ENCODE assay signal across 8 cellular contexts in the genomic region with DNA sequence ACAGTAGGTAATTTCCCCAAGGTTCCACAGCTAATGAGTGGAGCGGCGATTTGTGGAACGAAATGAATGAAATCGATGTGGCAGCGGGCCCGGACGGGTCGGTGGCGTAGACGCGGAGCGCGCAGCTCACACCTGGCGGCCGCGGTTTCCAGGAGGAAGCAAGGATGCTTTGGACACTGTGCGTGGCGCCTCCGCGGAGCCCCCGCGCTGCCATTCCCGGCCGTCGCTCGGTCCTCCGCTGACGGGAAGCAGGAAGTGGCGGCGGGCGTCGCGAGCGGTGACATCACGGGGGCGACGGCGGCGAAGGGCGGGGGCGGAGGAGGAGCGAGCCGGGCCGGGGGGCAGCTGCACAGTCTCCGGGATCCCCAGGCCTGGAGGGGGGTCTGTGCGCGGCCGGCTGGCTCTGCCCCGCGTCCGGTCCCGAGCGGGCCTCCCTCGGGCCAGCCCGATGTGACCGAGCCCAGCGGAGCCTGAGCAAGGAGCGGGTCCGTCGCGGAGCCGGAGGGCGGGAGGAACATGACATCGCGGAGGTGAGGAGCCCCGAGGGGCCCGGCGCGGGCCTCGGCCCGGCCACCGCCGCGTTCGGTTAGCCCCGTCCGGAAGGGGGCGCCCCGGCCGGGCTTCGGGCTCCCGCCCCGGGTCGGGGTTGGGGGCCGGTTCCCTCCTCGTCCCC. TPM values are rescaled to one million over a fixed set of nuclear protein-coding genes. Genes with fewer than 3 reads are reported as not detected.
DNase-seq lines count a peak whose midpoint lies in the region; ATAC-seq lines count a peak whose summit lies in the region.

Gene PTPN11 (plus strand): TSS at position 352 of the 673 bp plus-strand sequence. CDS start 165 bp downstream, at position 517.

- intact Hi-C loops in CD4-positive, alpha-beta memory T cell (cut with micrococcal nuclease) = loop anchor here (1.0 to 2.0 kb wide), 2 partner anchors 9 to 576 kb away; partner anchors contain the start of genes MAPKAPK5 and RPL6

- peak; percentile 88 to 94 (median 90) for DNase-seq in CD4-positive, alpha-beta memory T cell
- DNase-seq in NOMO-1 treated with dmso at 0.1 percent for 144 hours (lab: John Stamatoyannopoulos, UW; ENCODE audit: unreplicated experiment) = peak; percentile 71
- DNase-seq in activated CD8-positive, alpha-beta memory T cell treated with anti-CD3 and anti-CD28 coated beads for 48 hours (ENCODE audit: low read depth in 2 of 3, low spot score in 2 of 3) = peak; percentile 84 to 97 (median 87)
- peak; percentile 97 for DNase-seq in mesenteric fat pad (ENCODE audit: low spot score)
- peak; percentile 91 for DNase-seq in stimulated activated CD8-positive, alpha-beta memory T cell treated with anti-CD3 and anti-CD28 coated beads, Interleukin-15, amount 100 ng/mL, for 24 hours (ENCODE audit: low read depth)

- no peaks in the 10 kb centered on the region for H3K36me3 ChIP-seq in CD4-positive, alpha-beta memory T cell (ENCODE audit: insufficient read depth, low read length)
- no peaks in the 10 kb centered on the region for H3K36me3 ChIP-seq in endocrine pancreas (ENCODE audit: control insufficient read depth, insufficient read depth, low read length)

- no peaks in the 10 kb centered on the region for H3K27me3 ChIP-seq in CD4-positive, alpha-beta memory T cell (ENCODE audit: insufficient read depth, low read length)
- no peaks in the 10 kb centered on the region for H3K27me3 ChIP-seq in endocrine pancreas (ENCODE audit: control insufficient read depth, insufficient read depth, low read length)

- H3K9ac ChIP-seq in endocrine pancreas (ENCODE audit: control insufficient read depth, insufficient read depth, low read length) = peak within 1 kb of the TSS; percentile 88

- H3K4me3 ChIP-seq in CD4-positive, alpha-beta memory T cell (ENCODE audit: low read length in 2 of 2) = peak within 1 kb of the TSS; percentile 93 to 98
- peak within 1 kb of the TSS; percentile 96 for H3K4me3 ChIP-seq in endocrine pancreas (ENCODE audit: control insufficient read depth, insufficient read depth, low read length)

- peak within 1 kb of the TSS; percentile 89 for H3K27ac ChIP-seq in CD4-positive, alpha-beta memory T cell (ENCODE audit: low read depth, low read length)

- peak within 1 kb of the TSS; percentile 96 to 100 (median 98) for H3K27ac Mint-ChIP-seq in CD4-positive, alpha-beta memory T cell

- peaks cover 52% of the 10 kb centered on the region for H3K4me1 ChIP-seq in CD4-positive, alpha-beta memory T cell (ENCODE audit: insufficient read depth, low read length)
- H3K4me1 ChIP-seq in endocrine pancreas (ENCODE audit: control insufficient read depth, insufficient read depth, low read length) = peaks cover 12% of the 10 kb centered on the region

- peak within 1 kb of the TSS; percentile 94 to 99 (median 96) for H3K4me3 Mint-ChIP-seq in CD4-positive, alpha-beta memory T cell

- H3K9me3 Mint-ChIP-seq in CD4-positive, alpha-beta memory T cell = peaks cover 0 to 2% (median 0%) of the 10 kb centered on the region in 8 donors

- no peaks in the 10 kb centered on the region for H3K9me3 ChIP-seq in CD4-positive, alpha-beta memory T cell (ENCODE audit: control insufficient read depth in 1 of 2, low read length in 2 of 2)
- no peaks in the 10 kb centered on the region for H3K9me3 ChIP-seq in endocrine pancreas (ENCODE audit: control insufficient read depth, low read length)

- H3K36me3 Mint-ChIP-seq in CD4-positive, alpha-beta memory T cell = peaks cover 0 to 10% of the 10 kb centered on the region in 2 donors

- ATAC-seq in GM19395 (IDR thresholded peaks at IDR 0.05; ENCODE audit: unreplicated experiment) (peak; percentile 78), HG03521 (IDR thresholded peaks at IDR 0.05; ENCODE audit: unreplicated experiment) (peak; percentile 66)

- CTCF ChIA-PET in CD4-positive, alpha-beta memory T cell (lab: Charles Lee; ENCODE audit: partially characterized antibody) = no interaction called here

- peaks cover 30 to 52% (median 37%) of the 10 kb centered on the region in 4 donors for H3K4me1 Mint-ChIP-seq in CD4-positive, alpha-beta memory T cell

- POLR2A ChIA-PET in CD4-positive, alpha-beta memory T cell (lab: Charles Lee; ENCODE audit: partially characterized antibody) = interaction anchor here (0.7 to 1.2 kb wide), 8 partner anchors 8 to 576 kb away, joined by 3 to 5 read pairs (median 3); partner anchors contain the start of genes MAPKAPK5 and TMEM116

- H3K27me3 Mint-ChIP-seq in CD4-positive, alpha-beta memory T cell = peaks cover 0 to 3% of the 10 kb centered on the region in 2 donors

RNA-seq across cellular contexts. Expression of gene PTPN11, which starts in this region (rescaled TPM):
- 10 to 100 TPM; 45.3 to 47.7 TPM for total RNA-seq in CD4-positive, alpha-beta memory T cell
- polyA plus RNA-seq in CD4-positive, alpha-beta memory T cell = 10 to 100 TPM; 57.1 to 72.2 TPM
- 167 TPM for total RNA-seq in mesenteric fat pad

Comparison
In these comparisons a context has a peak if more than half of its experiments do, and no peak if none do; other contexts are left out.
1. Peak in every context shown above with its lines: DNase-seq, ATAC-seq, H3K4me3 ChIP-seq and H3K27ac ChIP-seq.